ENCODE assay signal across 12 cellular contexts in genomic region chr10:102621418-102622325, GRCh38. TPM values are rescaled to one million over a fixed set of nuclear protein-coding genes. Genes with fewer than 3 reads are reported as not detected.
DNase-seq lines count a peak whose midpoint lies in the region; ATAC-seq and TF ChIP-seq lines count a peak whose summit lies in the region.
"Had no signal": no experiment of that assay in that cellular context is flagged by ENCODE, and none has a peak within 500 bp of the region (broad histone marks: within the 10 kb centered on the region; RNA-seq: fewer than 3 reads in every experiment).

No MANE protein-coding gene starts in this region.

- intact Hi-C loops in sciatic nerve (cut with DNase I) = no loop called here

- POLR2A ChIA-PET in T-cell (lab: Charles Lee) (interaction anchor here (0.6 to 0.9 kb wide), 2 partner anchors 14 to 33 kb away, joined by 3 to 6 read pairs; no protein-coding TSS in a partner anchor), HEK293T (lab: Yijun Ruan, JAX) (interaction anchor here (1.1 to 1.6 kb wide), 2 partner anchors 10 to 20 kb away, joined by 4 read pairs; no protein-coding TSS in a partner anchor)

- peak in 2 of 4 experiments; percentile 49 to 50 for ATAC-seq in T-cell (replicated peaks in 1 of 4)
- ATAC-seq in sciatic nerve = peak; percentile 7
- no peak for ATAC-seq in HG03571 (IDR thresholded peaks at IDR 0.05; ENCODE audit: unreplicated experiment)
- ATAC-seq in HG03521 (IDR thresholded peaks at IDR 0.05; ENCODE audit: unreplicated experiment) = no peak
- ATAC-seq: natural killer cell treated with Interleukin-12 subunit alpha and Interleukin-12 subunit beta and Interleukin-15 and Interleukin-18, amount 100 ng/mL, for 72 hours had no signal

- H3K9me3 Mint-ChIP-seq in T-cell = no peaks in the 10 kb centered on the region
- H3K9me3 Mint-ChIP-seq: natural killer cell treated with Interleukin-12 subunit alpha and Interleukin-12 subunit beta and Interleukin-15 and Interleukin-18, amount 100 ng/mL, for 72 hours had no signal

- H3K4me1 Mint-ChIP-seq in T-cell = peaks cover 0 to 9% (median 5%) of the 10 kb centered on the region in 3 donors

- H3K27me3 Mint-ChIP-seq in T-cell = no peaks in the 10 kb centered on the region
- H3K27me3 Mint-ChIP-seq: natural killer cell treated with Interleukin-12 subunit alpha and Interleukin-12 subunit beta and Interleukin-15 and Interleukin-18, amount 100 ng/mL, for 72 hours had no signal

- H3K27ac ChIP-seq in C4-2B = peak overlapping the region; percentile 81
- H3K27ac ChIP-seq in right atrium auricular region = peak overlapping the region; percentile 81 to 90

- H3K4me1 ChIP-seq in right atrium auricular region = peaks cover 0 to 79% of the 10 kb centered on the region in 2 donors

- H3K36me3 Mint-ChIP-seq in T-cell = peaks cover 22% of the 10 kb centered on the region
- H3K36me3 Mint-ChIP-seq: natural killer cell treated with Interleukin-12 subunit alpha and Interleukin-12 subunit beta and Interleukin-15 and Interleukin-18, amount 100 ng/mL, for 72 hours had no signal

- no peaks in the 10 kb centered on the region for H3K27me3 ChIP-seq in right atrium auricular region

- H3K36me3 ChIP-seq in right atrium auricular region = peaks cover 6% of the 10 kb centered on the region

- no peak overlapping the region for H3K4me3 Mint-ChIP-seq in T-cell
- H3K4me3 Mint-ChIP-seq: natural killer cell treated with Interleukin-12 subunit alpha and Interleukin-12 subunit beta and Interleukin-15 and Interleukin-18, amount 100 ng/mL, for 72 hours had no signal

- peak overlapping the region; percentile 52 to 67 for H3K27ac Mint-ChIP-seq in T-cell
- H3K27ac Mint-ChIP-seq: natural killer cell treated with Interleukin-12 subunit alpha and Interleukin-12 subunit beta and Interleukin-15 and Interleukin-18, amount 100 ng/mL, for 72 hours had no signal

- no peak overlapping the region for H3K4me3 ChIP-seq in right atrium auricular region

- H3K9me3 ChIP-seq in right atrium auricular region = no peaks in the 10 kb centered on the region

- CTCF ChIA-PET in T-cell (lab: Charles Lee) (interaction anchor here in 1 of 2 donors (0.6 kb wide), 1 partner anchor 8 kb away, joined by 3 read pairs; no protein-coding TSS in a partner anchor), HEK293T (lab: Yijun Ruan, JAX) (no interaction called here)

- DNase-seq in T-cell (no peak), right atrium auricular region (ENCODE audit: low spot score) (no peak), sciatic nerve (ENCODE audit: low spot score) (peak; percentile 55), HEK293T (ENCODE audit: extremely low spot score) (no peak), OCI-M2 (lab: John Stamatoyannopoulos, UW; ENCODE audit: unreplicated experiment) (no peak)
- DNase-seq: Kasumi-1, NCI-H524 treated with DMSO at 0.1 percent for 48 hours, T-helper 1 cell had no signal

- TF ChIP-seq CTCF in C4-2B (conservative IDR thresholded peaks at IDR 0.05) (no peak), right atrium auricular region (IDR thresholded peaks at IDR 0.05) (no peak)

TF ChIP-seq in HEK293T, 16 proteins besides CTCF, POLR2A, EP300 and RAD21:
- no peak for TF ChIP-seq BHLHE40 (IDR thresholded peaks at IDR 0.05; ENCODE audit: borderline replicate concordance)
- no peak for TF ChIP-seq TARDBP (IDR thresholded peaks at IDR 0.05)
- no peak for TF ChIP-seq SP1 (IDR thresholded peaks at IDR 0.05)
- TF ChIP-seq ELF4 (IDR thresholded peaks at IDR 0.05) = no peak
- no peak for TF ChIP-seq FOXK2 (IDR thresholded peaks at IDR 0.05)
- no peak for TF ChIP-seq FOXM1 (IDR thresholded peaks at IDR 0.05; ENCODE audit: borderline replicate concordance)
- no peak for TF ChIP-seq LEF1 (IDR thresholded peaks at IDR 0.05; ENCODE audit: borderline replicate concordance)
- TF ChIP-seq CTBP1 (IDR thresholded peaks at IDR 0.05; ENCODE audit: borderline replicate concordance) = no peak
- TF ChIP-seq FOXA1 (IDR thresholded peaks at IDR 0.05) = no peak

RNA-seq across cellular contexts. Expression of gene TRIM8, which starts 22.6 kb away (rescaled TPM):
- total RNA-seq in T-cell (10 to 100 TPM; 54.2 to 74.7 (median 67.9) TPM), right atrium auricular region (100 to 1,000 TPM; 106 to 125 TPM), sciatic nerve (164 TPM)
